1 cellular context compared by ENCODE assay signal in the genomic region with DNA sequence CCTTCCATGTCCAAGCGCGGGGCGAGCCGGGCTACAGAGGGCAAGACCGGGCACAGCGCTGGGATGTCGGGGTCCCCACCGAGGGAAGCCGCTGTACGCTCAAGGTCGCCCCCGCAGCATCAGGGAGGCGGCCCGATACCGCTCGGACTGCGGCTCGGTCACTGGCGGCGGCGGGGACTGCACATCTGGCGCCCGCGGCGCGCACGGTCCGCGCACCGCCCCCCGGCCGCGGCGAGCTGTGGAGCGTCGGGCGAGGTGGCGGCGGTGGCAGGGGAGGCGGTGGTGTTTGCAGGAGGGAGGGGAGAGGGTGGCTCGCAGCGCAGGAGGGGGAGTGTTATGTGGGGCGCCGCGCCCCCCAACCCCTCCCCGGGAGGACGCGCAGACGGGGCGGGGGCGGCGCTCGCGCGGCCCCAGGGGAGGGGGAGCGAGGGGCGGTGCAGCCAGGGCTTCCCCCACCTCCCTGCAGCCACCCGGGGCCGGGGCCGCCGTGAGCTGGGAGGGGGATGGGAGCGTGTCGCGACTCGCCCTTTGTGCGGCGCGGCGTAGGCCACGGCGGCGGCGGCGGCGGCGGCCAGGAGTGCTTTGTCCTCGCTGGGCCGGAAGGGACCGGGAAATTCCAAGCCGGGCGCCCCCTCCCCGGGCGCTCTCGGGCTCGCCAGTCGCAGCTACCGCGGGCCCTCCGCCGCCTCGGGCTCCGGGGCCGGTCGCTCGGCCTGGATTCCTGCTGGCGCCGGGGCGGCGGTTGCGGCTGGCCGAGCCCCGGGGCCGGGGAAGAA.
A peak's percentile ranks its signal among the peaks of the same experiment; 100 is the strongest.
TF ChIP-seq lines count a peak whose summit lies in the region.

A gene (minus strand): TSS at position 309 of the 776 bp plus-strand sequence. CDS start 301 bp downstream, at position 8.

TF ChIP-seq in HepG2, 621 proteins besides CTCF, POLR2A, EP300 and RAD21 (continued from another document):
- TF ChIP-seq, protein P1, sequence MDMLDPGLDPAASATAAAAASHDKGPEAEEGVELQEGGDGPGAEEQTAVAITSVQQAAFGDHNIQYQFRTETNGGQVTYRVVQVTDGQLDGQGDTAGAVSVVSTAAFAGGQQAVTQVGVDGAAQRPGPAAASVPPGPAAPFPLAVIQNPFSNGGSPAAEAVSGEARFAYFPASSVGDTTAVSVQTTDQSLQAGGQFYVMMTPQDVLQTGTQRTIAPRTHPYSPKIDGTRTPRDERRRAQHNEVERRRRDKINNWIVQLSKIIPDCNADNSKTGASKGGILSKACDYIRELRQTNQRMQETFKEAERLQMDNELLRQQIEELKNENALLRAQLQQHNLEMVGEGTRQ (IDR thresholded peaks at IDR 0.05; ENCODE audit: low read depth, low read length), result no peak
- TF ChIP-seq, protein P1 (CRISPR knock-in tag; IDR thresholded peaks at IDR 0.05; ENCODE audit: borderline replicate concordance), result no peak
- no peak for TF ChIP-seq ZNF674 (CRISPR knock-in tag; IDR thresholded peaks at IDR 0.05; ENCODE audit: low read depth)
- TF ChIP-seq, protein P2, sequence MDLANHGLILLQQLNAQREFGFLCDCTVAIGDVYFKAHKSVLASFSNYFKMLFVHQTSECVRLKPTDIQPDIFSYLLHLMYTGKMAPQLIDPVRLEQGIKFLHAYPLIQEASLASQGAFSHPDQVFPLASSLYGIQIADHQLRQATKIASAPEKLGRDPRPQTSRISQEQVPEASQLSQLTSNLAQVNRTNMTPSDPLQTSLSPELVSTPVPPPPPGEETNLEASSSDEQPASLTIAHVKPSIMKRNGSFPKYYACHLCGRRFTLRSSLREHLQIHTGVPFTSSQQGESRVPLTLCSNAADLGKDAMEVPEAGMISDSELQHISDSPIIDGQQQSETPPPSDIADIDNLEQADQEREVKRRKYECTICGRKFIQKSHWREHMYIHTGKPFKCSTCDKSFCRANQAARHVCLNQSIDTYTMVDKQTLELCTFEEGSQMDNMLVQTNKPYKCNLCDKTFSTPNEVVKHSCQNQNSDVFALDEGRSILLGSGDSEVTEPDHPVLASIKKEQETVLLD (CRISPR knock-in tag; IDR thresholded peaks at IDR 0.05; ENCODE audit: low read depth), result peak; percentile 45; the same call in 1 of the 2 replicates
- TF ChIP-seq, protein P3, sequence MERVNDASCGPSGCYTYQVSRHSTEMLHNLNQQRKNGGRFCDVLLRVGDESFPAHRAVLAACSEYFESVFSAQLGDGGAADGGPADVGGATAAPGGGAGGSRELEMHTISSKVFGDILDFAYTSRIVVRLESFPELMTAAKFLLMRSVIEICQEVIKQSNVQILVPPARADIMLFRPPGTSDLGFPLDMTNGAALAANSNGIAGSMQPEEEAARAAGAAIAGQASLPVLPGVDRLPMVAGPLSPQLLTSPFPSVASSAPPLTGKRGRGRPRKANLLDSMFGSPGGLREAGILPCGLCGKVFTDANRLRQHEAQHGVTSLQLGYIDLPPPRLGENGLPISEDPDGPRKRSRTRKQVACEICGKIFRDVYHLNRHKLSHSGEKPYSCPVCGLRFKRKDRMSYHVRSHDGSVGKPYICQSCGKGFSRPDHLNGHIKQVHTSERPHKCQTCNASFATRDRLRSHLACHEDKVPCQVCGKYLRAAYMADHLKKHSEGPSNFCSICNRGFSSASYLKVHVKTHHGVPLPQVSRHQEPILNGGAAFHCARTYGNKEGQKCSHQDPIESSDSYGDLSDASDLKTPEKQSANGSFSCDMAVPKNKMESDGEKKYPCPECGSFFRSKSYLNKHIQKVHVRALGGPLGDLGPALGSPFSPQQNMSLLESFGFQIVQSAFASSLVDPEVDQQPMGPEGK (CRISPR knock-in tag; IDR thresholded peaks at IDR 0.05), result peak; percentile 83
- no peak for TF ChIP-seq ZFP36 (IDR thresholded peaks at IDR 0.05; ENCODE audit: borderline replicate concordance, low read depth, low read length, partially characterized antibody)
- peak; percentile 21; the same call in 1 of the 2 replicates for TF ChIP-seq RNF2 (conservative IDR thresholded peaks at IDR 0.05; ENCODE audit: low read depth)
- TF ChIP-seq MAZ (IDR thresholded peaks at IDR 0.05; ENCODE audit: borderline replicate concordance, low read depth, low read length), result no peak
- TF ChIP-seq MAZ (CRISPR knock-in tag; IDR thresholded peaks at IDR 0.05; ENCODE audit: low read depth), result peak; percentile 63
- TF ChIP-seq KDM3A (CRISPR knock-in tag; IDR thresholded peaks at IDR 0.05; ENCODE audit: low read depth), result no peak
- no peak for TF ChIP-seq TOE1 (CRISPR knock-in tag; IDR thresholded peaks at IDR 0.05)
- 0 out of 2 replicates have a peak, but pooled peaks have one; percentile 31 for TF ChIP-seq NFKB2 (CRISPR knock-in tag; IDR thresholded peaks at IDR 0.05; ENCODE audit: borderline replicate concordance)
- TF ChIP-seq ZFP62 (CRISPR knock-in tag; IDR thresholded peaks at IDR 0.05), result no peak
- TF ChIP-seq GFI1 (CRISPR knock-in tag; IDR thresholded peaks at IDR 0.05; ENCODE audit: borderline replicate concordance), result no peak
- TF ChIP-seq JDP2 (CRISPR knock-in tag; IDR thresholded peaks at IDR 0.05; ENCODE audit: borderline replicate concordance), result no peak
- no peak for TF ChIP-seq ZNF20 (CRISPR knock-in tag; IDR thresholded peaks at IDR 0.05)
- TF ChIP-seq, protein P4, sequence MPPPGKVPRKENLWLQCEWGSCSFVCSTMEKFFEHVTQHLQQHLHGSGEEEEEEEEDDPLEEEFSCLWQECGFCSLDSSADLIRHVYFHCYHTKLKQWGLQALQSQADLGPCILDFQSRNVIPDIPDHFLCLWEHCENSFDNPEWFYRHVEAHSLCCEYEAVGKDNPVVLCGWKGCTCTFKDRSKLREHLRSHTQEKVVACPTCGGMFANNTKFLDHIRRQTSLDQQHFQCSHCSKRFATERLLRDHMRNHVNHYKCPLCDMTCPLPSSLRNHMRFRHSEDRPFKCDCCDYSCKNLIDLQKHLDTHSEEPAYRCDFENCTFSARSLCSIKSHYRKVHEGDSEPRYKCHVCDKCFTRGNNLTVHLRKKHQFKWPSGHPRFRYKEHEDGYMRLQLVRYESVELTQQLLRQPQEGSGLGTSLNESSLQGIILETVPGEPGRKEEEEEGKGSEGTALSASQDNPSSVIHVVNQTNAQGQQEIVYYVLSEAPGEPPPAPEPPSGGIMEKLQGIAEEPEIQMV (CRISPR knock-in tag; IDR thresholded peaks at IDR 0.05; ENCODE audit: low read depth), result peak; percentile 90; the same call in 1 of the 2 replicates
- TF ChIP-seq CENPT (CRISPR knock-in tag; IDR thresholded peaks at IDR 0.05; ENCODE audit: low read depth), result no peak
- no peak for TF ChIP-seq SRF (IDR thresholded peaks at IDR 0.05; ENCODE audit: low read depth, low read length)
- TF ChIP-seq ZNF546 (CRISPR knock-in tag; conservative IDR thresholded peaks at IDR 0.05), result no peak
- no peak for TF ChIP-seq ZNF256 (CRISPR knock-in tag; conservative IDR thresholded peaks at IDR 0.05)
- 0 out of 2 replicates have a peak, but pooled peaks have one; percentile 8 for TF ChIP-seq ZSCAN20 (CRISPR knock-in tag; IDR thresholded peaks at IDR 0.05; ENCODE audit: borderline replicate concordance)
- TF ChIP-seq, protein P5, sequence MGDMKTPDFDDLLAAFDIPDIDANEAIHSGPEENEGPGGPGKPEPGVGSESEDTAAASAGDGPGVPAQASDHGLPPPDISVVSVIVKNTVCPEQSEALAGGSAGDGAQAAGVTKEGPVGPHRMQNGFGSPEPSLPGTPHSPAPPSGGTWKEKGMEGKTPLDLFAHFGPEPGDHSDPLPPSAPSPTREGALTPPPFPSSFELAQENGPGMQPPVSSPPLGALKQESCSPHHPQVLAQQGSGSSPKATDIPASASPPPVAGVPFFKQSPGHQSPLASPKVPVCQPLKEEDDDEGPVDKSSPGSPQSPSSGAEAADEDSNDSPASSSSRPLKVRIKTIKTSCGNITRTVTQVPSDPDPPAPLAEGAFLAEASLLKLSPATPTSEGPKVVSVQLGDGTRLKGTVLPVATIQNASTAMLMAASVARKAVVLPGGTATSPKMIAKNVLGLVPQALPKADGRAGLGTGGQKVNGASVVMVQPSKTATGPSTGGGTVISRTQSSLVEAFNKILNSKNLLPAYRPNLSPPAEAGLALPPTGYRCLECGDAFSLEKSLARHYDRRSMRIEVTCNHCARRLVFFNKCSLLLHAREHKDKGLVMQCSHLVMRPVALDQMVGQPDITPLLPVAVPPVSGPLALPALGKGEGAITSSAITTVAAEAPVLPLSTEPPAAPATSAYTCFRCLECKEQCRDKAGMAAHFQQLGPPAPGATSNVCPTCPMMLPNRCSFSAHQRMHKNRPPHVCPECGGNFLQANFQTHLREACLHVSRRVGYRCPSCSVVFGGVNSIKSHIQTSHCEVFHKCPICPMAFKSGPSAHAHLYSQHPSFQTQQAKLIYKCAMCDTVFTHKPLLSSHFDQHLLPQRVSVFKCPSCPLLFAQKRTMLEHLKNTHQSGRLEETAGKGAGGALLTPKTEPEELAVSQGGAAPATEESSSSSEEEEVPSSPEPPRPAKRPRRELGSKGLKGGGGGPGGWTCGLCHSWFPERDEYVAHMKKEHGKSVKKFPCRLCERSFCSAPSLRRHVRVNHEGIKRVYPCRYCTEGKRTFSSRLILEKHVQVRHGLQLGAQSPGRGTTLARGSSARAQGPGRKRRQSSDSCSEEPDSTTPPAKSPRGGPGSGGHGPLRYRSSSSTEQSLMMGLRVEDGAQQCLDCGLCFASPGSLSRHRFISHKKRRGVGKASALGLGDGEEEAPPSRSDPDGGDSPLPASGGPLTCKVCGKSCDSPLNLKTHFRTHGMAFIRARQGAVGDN (CRISPR knock-in tag; IDR thresholded peaks at IDR 0.05), result no peak; the same call in none of the 2 replicates
- no peak for TF ChIP-seq CBX1 (IDR thresholded peaks at IDR 0.05; ENCODE audit: low read depth)
- TF ChIP-seq ZNF569 (CRISPR knock-in tag; IDR thresholded peaks at IDR 0.05; ENCODE audit: borderline replicate concordance), result no peak
- no peak for TF ChIP-seq ZNF776 (CRISPR knock-in tag; IDR thresholded peaks at IDR 0.05)
- no peak for TF ChIP-seq SALL1 (CRISPR knock-in tag; IDR thresholded peaks at IDR 0.05)
- peak; percentile 19; the same call in 1 of the 2 replicates for TF ChIP-seq ZBTB38 (CRISPR knock-in tag; IDR thresholded peaks at IDR 0.05)
- TF ChIP-seq, protein P6, sequence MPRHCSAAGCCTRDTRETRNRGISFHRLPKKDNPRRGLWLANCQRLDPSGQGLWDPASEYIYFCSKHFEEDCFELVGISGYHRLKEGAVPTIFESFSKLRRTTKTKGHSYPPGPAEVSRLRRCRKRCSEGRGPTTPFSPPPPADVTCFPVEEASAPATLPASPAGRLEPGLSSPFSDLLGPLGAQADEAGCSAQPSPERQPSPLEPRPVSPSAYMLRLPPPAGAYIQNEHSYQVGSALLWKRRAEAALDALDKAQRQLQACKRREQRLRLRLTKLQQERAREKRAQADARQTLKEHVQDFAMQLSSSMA (CRISPR knock-in tag; IDR thresholded peaks at IDR 0.05), result no peak
- TF ChIP-seq ZFY (CRISPR knock-in tag; IDR thresholded peaks at IDR 0.05), result peak; percentile 52; the same call in 1 of the 2 replicates
- no peak for TF ChIP-seq SP1 (IDR thresholded peaks at IDR 0.05)
- no peak for TF ChIP-seq SP1 (CRISPR knock-in tag; IDR thresholded peaks at IDR 0.05)
- TF ChIP-seq SRSF1 (optimal IDR thresholded peaks at IDR 0.05; ENCODE audit: low read depth, low read length), result no peak
- TF ChIP-seq BRCA1 (CRISPR knock-in tag; IDR thresholded peaks at IDR 0.05), result no peak
- TF ChIP-seq CHD2 (IDR thresholded peaks at IDR 0.05; ENCODE audit: low read depth, low read length), result peak; percentile 61; the same call in 1 of the 2 replicates
- TF ChIP-seq, protein P7, sequence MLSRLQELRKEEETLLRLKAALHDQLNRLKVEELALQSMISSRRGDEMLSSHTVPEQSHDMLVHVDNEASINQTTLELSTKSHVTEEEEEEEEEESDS (CRISPR knock-in tag; IDR thresholded peaks at IDR 0.05; ENCODE audit: borderline replicate concordance), result no peak
- no peak for TF ChIP-seq ZNF34 (CRISPR knock-in tag; IDR thresholded peaks at IDR 0.05; ENCODE audit: borderline replicate concordance)
- peak; percentile 70 for TF ChIP-seq RBFOX2 (IDR thresholded peaks at IDR 0.05; ENCODE audit: low read depth, low read length)
- TF ChIP-seq ZNF121 (CRISPR knock-in tag; IDR thresholded peaks at IDR 0.05), result peak; percentile 3; the same call in 1 of the 2 replicates
- TF ChIP-seq YEATS4 (CRISPR knock-in tag; IDR thresholded peaks at IDR 0.05; ENCODE audit: borderline replicate concordance), result peak; percentile 58
